Comparison of ENCODE assay signal across 25 cellular contexts in genomic region chr10:85674851-85675250, GRCh38.
"Had no signal": no experiment of that assay in that cellular context is flagged by ENCODE, and none has a peak within 500 bp of the region (broad histone marks: within the 10 kb centered on the region; RNA-seq: fewer than 3 reads in every experiment).

No MANE protein-coding gene starts in this region.

- ATAC-seq: naive thymus-derived CD8-positive, alpha-beta T cell; natural killer cell treated with Interleukin-12 subunit alpha and Interleukin-12 subunit beta and Interleukin-15 and Interleukin-18, amount 100 ng/mL, for 72 hours; pancreas; right cardiac atrium; stimulated activated effector memory CD8-positive, alpha-beta T cell treated with anti-CD3 and anti-CD28 coated beads, Interleukin-12 subunit alpha, Interleukin-12 subunit beta, amount 100 ng/mL, for 72 hours; stimulated activated naive B cell treated with anti-CD40 and anti-IgM and Interleukin-4, amounts not matched to agents 10 μg/mL and 1 μg/mL and 100 μg/mL, for 72 hours had no signal

- H3K9me3 ChIP-seq: neutrophil, pancreas, prostate gland, right lobe of liver, thyroid gland, vagina had no signal

- H3K4me3 ChIP-seq: pancreas, prostate gland, right lobe of liver, sigmoid colon, stomach, thoracic aorta, thyroid gland, tibial nerve, upper lobe of left lung, vagina had no signal

- H3K27ac ChIP-seq: neutrophil, pancreas, prostate gland, right lobe of liver, sigmoid colon, stomach, thoracic aorta, thyroid gland, tibial nerve, upper lobe of left lung, vagina had no signal

- FAIRE-seq: pancreas, small intestine, urothelium cell line had no signal

- H3K27me3 ChIP-seq: neutrophil, pancreas, right lobe of liver, sigmoid colon, stomach, thyroid gland, tibial nerve, upper lobe of left lung, vagina had no signal

- DNase-seq: naive thymus-derived CD8-positive, alpha-beta T cell; nephron progenitor cell; nucleus accumbens; pancreas; right cardiac atrium; right lobe of liver; sigmoid colon; small intestine; stimulated activated CD4-positive, alpha-beta T cell treated with anti-CD3 and anti-CD28 coated beads, Interleukin-15, amount 100 ng/mL, for 24 hours; stimulated activated CD4-positive, alpha-beta T cell treated with anti-CD3 and anti-CD28 coated beads, Interleukin-2, amount 100 ng/mL, for 24 hours; stimulated activated CD4-positive, alpha-beta T cell treated with anti-CD3 and anti-CD28 coated beads, Interleukin-2, amount 100 ng/mL, for 48 hours; stimulated activated CD4-positive, alpha-beta T cell treated with anti-CD3 and anti-CD28 coated beads, Interleukin-4, amount 100 ng/mL, for 24 hours; stimulated activated naive B cell treated with anti-CD40 and anti-IgM and Interleukin-4, amounts not matched to agents 10 μg/mL and 1 μg/mL and 100 μg/mL, for 72 hours; stimulated activated naive CD4-positive, alpha-beta T cell treated with Interleukin-2 at 50 U/mL for 16 hours; stomach; thyroid gland; upper lobe of left lung had no signal

- H3K4me1 ChIP-seq: pancreas, prostate gland, right lobe of liver, sigmoid colon, stomach, thyroid gland, tibial nerve, upper lobe of left lung, vagina had no signal

- H3K36me3 ChIP-seq: neutrophil, pancreas, prostate gland, right lobe of liver, sigmoid colon, stomach, thoracic aorta, thyroid gland, tibial nerve, upper lobe of left lung, vagina had no signal
